Comparison of ENCODE assay signal across 21 cellular contexts in genomic region chr11:38481391-38481790, GRCh38.
"Had no signal": no experiment of that assay in that cellular context is flagged by ENCODE, and none has a peak within 500 bp of the region (broad histone marks: within the 10 kb centered on the region; RNA-seq: fewer than 3 reads in every experiment).

No MANE protein-coding gene starts in this region.

- H3K27me3 ChIP-seq: colonic mucosa, esophagus squamous epithelium, gastroesophageal sphincter, sigmoid colon, stomach had no signal

- H3K27ac ChIP-seq: colonic mucosa, esophagus squamous epithelium, gastroesophageal sphincter, parathyroid adenoma, psoas muscle, sigmoid colon, skin epidermis, stomach had no signal

- H3K36me3 Mint-ChIP-seq: naive B cell, type B pancreatic cell had no signal

- FAIRE-seq: urothelium cell line had no signal

- DNase-seq: colonic mucosa; dermis blood vessel endothelial cell; esophagus squamous epithelium; foreskin fibroblast; left colon; left ventricle myocardium superior; mesendoderm; naive B cell; psoas muscle; retina; sigmoid colon; stimulated activated CD4-positive, alpha-beta T cell treated with anti-CD3 and anti-CD28 coated beads, Interleukin-2, amount 100 ng/mL, for 24 hours; stimulated activated naive CD4-positive, alpha-beta T cell; stomach; substantia nigra had no signal

- H3K9ac ChIP-seq: parathyroid adenoma had no signal

- H3K4me3 Mint-ChIP-seq: naive B cell, nephron, type B pancreatic cell had no signal

- H3K4me1 ChIP-seq: colonic mucosa, esophagus squamous epithelium, gastroesophageal sphincter, parathyroid adenoma, psoas muscle, sigmoid colon, stomach had no signal

- H3K9me3 Mint-ChIP-seq: nephron, type B pancreatic cell had no signal

- H3K9me3 ChIP-seq: colonic mucosa, gastroesophageal sphincter, psoas muscle, stomach had no signal

- H3K27me3 Mint-ChIP-seq: naive B cell, type B pancreatic cell had no signal

- H3K36me3 ChIP-seq: colonic mucosa, esophagus squamous epithelium, gastroesophageal sphincter, sigmoid colon, stomach had no signal

- H3K4me1 Mint-ChIP-seq: naive B cell, nephron had no signal

- H2AFZ ChIP-seq: parathyroid adenoma had no signal

- ATAC-seq: gastroesophageal sphincter, left colon, left ventricle myocardium superior, psoas muscle had no signal

- H3K4me3 ChIP-seq: colonic mucosa, esophagus squamous epithelium, gastroesophageal sphincter, psoas muscle, sigmoid colon, skin epidermis, stomach had no signal

- H3K27ac Mint-ChIP-seq: naive B cell, nephron, type B pancreatic cell had no signal

- H3K79me2 ChIP-seq: parathyroid adenoma had no signal
